ENCODE assay signal across 1 cellular context in the genomic region with DNA sequence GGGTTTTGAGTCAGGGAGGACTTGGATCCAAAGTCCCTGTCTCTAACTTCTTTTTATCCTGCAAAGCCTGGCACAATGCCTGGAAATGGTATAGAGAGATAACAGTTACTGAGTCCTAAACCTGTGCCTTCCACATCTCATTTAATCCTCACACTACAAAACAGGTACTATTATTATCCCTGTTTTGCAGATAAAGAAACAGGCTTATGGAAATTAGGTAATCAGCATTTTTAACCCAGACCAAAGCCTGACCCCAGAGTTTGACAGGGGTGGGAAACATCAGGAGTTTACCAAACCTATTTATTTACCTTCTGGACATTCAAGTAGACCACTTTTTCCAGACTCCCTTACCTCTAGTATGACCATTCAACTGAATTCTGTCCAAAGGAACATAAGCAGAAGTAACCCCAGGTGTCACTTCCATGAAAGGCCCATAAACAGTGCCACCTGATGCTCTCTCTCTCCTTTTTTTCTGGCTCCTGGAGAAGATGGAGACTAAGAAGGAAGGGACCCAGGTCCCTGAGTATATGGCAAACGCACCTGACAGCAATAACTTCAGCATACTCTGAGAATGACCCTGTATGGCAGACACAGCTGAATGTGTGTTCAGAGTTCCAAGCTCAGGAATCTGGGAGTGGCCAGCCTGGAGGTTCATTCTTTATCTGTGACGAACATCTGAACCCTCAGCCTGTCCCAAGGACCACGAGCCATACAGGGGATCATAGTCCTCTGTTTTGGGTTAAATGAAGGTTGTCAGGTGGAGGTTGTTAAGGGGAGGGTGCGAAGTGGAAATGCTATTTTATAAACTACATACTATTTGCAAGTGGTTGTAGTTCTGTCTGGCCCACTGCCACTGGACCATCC.
A peak's percentile ranks its signal among the peaks of the same experiment; 100 is the strongest.
TF ChIP-seq lines count a peak whose summit lies in the region.

No MANE protein-coding gene starts in this region.

TF ChIP-seq in HepG2, 621 proteins besides CTCF, POLR2A, EP300 and RAD21 (continued from another document and continues in another):
- TF ChIP-seq, protein P1, sequence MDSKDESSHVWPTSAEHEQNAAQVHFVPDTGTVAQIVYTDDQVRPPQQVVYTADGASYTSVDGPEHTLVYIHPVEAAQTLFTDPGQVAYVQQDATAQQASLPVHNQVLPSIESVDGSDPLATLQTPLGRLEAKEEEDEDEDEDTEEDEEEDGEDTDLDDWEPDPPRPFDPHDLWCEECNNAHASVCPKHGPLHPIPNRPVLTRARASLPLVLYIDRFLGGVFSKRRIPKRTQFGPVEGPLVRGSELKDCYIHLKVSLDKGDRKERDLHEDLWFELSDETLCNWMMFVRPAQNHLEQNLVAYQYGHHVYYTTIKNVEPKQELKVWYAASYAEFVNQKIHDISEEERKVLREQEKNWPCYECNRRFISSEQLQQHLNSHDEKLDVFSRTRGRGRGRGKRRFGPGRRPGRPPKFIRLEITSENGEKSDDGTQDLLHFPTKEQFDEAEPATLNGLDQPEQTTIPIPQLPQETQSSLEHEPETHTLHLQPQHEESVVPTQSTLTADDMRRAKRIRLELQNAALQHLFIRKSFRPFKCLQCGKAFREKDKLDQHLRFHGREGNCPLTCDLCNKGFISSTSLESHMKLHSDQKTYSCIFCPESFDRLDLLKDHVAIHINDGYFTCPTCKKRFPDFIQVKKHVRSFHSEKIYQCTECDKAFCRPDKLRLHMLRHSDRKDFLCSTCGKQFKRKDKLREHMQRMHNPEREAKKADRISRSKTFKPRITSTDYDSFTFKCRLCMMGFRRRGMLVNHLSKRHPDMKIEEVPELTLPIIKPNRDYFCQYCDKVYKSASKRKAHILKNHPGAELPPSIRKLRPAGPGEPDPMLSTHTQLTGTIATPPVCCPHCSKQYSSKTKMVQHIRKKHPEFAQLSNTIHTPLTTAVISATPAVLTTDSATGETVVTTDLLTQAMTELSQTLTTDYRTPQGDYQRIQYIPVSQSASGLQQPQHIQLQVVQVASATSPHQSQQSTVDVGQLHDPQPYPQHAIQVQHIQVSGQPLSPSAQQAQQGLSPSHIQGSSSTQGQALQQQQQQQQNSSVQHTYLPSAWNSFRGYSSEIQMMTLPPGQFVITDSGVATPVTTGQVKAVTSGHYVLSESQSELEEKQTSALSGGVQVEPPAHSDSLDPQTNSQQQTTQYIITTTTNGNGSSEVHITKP (CRISPR knock-in tag; IDR thresholded peaks at IDR 0.05; ENCODE audit: low read depth), result no peak
- TF ChIP-seq ZZZ3 (CRISPR knock-in tag; IDR thresholded peaks at IDR 0.05; ENCODE audit: borderline replicate concordance) (no peak), ZNF501 (CRISPR knock-in tag; IDR thresholded peaks at IDR 0.05) (no peak), ZSCAN30 (CRISPR knock-in tag; IDR thresholded peaks at IDR 0.05) (no peak), JUNB (CRISPR knock-in tag; IDR thresholded peaks at IDR 0.05; ENCODE audit: borderline replicate concordance) (peak; percentile 50; the same call in 1 of the 2 replicates), FOXP1 (IDR thresholded peaks at IDR 0.05) (no peak), FOXP1 (CRISPR knock-in tag; IDR thresholded peaks at IDR 0.05) (no peak; the same call in 1 of the 2 replicates), IRF2 (CRISPR knock-in tag; IDR thresholded peaks at IDR 0.05) (no peak), PHF8 (CRISPR knock-in tag; IDR thresholded peaks at IDR 0.05) (no peak), NKX3-1 (CRISPR knock-in tag; IDR thresholded peaks at IDR 0.05) (no peak), KDM3A (CRISPR knock-in tag; IDR thresholded peaks at IDR 0.05; ENCODE audit: low read depth) (0 out of 2 replicates have a peak, but pooled peaks have one; percentile 15), STAG1 (CRISPR knock-in tag; IDR thresholded peaks at IDR 0.05) (no peak), ZNF337 (CRISPR knock-in tag; IDR thresholded peaks at IDR 0.05; ENCODE audit: borderline replicate concordance, low read depth) (no peak), TAF1 (CRISPR knock-in tag; IDR thresholded peaks at IDR 0.05) (no peak), SMYD3 (CRISPR knock-in tag; IDR thresholded peaks at IDR 0.05) (no peak), NR2F6 (IDR thresholded peaks at IDR 0.05) (no peak), NR2F6 (CRISPR knock-in tag; IDR thresholded peaks at IDR 0.05) (peak; percentile 45), CEBPG (CRISPR knock-in tag; IDR thresholded peaks at IDR 0.05) (no peak), MED13 (CRISPR knock-in tag; IDR thresholded peaks at IDR 0.05) (no peak), MAFF (IDR thresholded peaks at IDR 0.05; ENCODE audit: low read depth, low read length) (peak; percentile 39), ZKSCAN5 (CRISPR knock-in tag; IDR thresholded peaks at IDR 0.05) (no peak), KDM6A (CRISPR knock-in tag; IDR thresholded peaks at IDR 0.05; ENCODE audit: low read depth) (no peak), CBFB (CRISPR knock-in tag; IDR thresholded peaks at IDR 0.05) (no peak), HIVEP1 (CRISPR knock-in tag; IDR thresholded peaks at IDR 0.05) (no peak), ZNF282 (IDR thresholded peaks at IDR 0.05; ENCODE audit: partially characterized antibody) (no peak), NFE2L2 (IDR thresholded peaks at IDR 0.05; ENCODE audit: low read length) (no peak), SUZ12 (IDR thresholded peaks at IDR 0.05; ENCODE audit: low read depth, low read length) (no peak), SOX13 (IDR thresholded peaks at IDR 0.05) (no peak), SOX13 (CRISPR knock-in tag; conservative IDR thresholded peaks at IDR 0.05 in 1 of 2, IDR thresholded peaks at IDR 0.05 in 1 of 2) (peak in 1 of 2 experiments; percentile 47; a peak in 3 of 4 replicates), RARG (CRISPR knock-in tag; IDR thresholded peaks at IDR 0.05; ENCODE audit: low read depth) (no peak), ZNF737 (CRISPR knock-in tag; IDR thresholded peaks at IDR 0.05; ENCODE audit: borderline replicate concordance) (no peak), HNF4G (IDR thresholded peaks at IDR 0.05; ENCODE audit: borderline replicate concordance, low read depth, low read length) (peak; percentile 72), HNF4G (CRISPR knock-in tag; IDR thresholded peaks at IDR 0.05; ENCODE audit: borderline replicate concordance, low read depth) (no peak), ZNF672 (CRISPR knock-in tag; IDR thresholded peaks at IDR 0.05) (no peak), ZSCAN29 (CRISPR knock-in tag; conservative IDR thresholded peaks at IDR 0.05) (no peak), ZFP36 (IDR thresholded peaks at IDR 0.05; ENCODE audit: borderline replicate concordance, low read depth, low read length, partially characterized antibody) (no peak), ONECUT2 (CRISPR knock-in tag; IDR thresholded peaks at IDR 0.05) (no peak), ZNF468 (CRISPR knock-in tag; IDR thresholded peaks at IDR 0.05) (no peak), ADNP (CRISPR knock-in tag; IDR thresholded peaks at IDR 0.05) (no peak), TMF1 (CRISPR knock-in tag; IDR thresholded peaks at IDR 0.05; ENCODE audit: low read depth) (no peak), SKI (IDR thresholded peaks at IDR 0.05; ENCODE audit: partially characterized antibody) (no peak), TEAD3 (CRISPR knock-in tag; optimal IDR thresholded peaks at IDR 0.05; ENCODE audit: borderline replicate concordance) (peak; percentile 85), MBD4 (IDR thresholded peaks at IDR 0.05; ENCODE audit: borderline replicate concordance, low read length) (no peak), GTF3A (CRISPR knock-in tag; conservative IDR thresholded peaks at IDR 0.05) (no peak), MIER3 (CRISPR knock-in tag; IDR thresholded peaks at IDR 0.05; ENCODE audit: borderline replicate concordance) (no peak), BHLHE40 (IDR thresholded peaks at IDR 0.05; ENCODE audit: low read length) (0 out of 2 replicates have a peak, but pooled peaks have one; percentile 10), ZNF572 (CRISPR knock-in tag; IDR thresholded peaks at IDR 0.05) (no peak), ZNF256 (CRISPR knock-in tag; conservative IDR thresholded peaks at IDR 0.05) (no peak), HCFC1 (IDR thresholded peaks at IDR 0.05; ENCODE audit: low read depth, low read length) (no peak)
- TF ChIP-seq, protein P2, sequence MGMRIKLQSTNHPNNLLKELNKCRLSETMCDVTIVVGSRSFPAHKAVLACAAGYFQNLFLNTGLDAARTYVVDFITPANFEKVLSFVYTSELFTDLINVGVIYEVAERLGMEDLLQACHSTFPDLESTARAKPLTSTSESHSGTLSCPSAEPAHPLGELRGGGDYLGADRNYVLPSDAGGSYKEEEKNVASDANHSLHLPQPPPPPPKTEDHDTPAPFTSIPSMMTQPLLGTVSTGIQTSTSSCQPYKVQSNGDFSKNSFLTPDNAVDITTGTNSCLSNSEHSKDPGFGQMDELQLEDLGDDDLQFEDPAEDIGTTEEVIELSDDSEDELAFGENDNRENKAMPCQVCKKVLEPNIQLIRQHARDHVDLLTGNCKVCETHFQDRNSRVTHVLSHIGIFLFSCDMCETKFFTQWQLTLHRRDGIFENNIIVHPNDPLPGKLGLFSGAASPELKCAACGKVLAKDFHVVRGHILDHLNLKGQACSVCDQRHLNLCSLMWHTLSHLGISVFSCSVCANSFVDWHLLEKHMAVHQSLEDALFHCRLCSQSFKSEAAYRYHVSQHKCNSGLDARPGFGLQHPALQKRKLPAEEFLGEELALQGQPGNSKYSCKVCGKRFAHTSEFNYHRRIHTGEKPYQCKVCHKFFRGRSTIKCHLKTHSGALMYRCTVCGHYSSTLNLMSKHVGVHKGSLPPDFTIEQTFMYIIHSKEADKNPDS (CRISPR knock-in tag; IDR thresholded peaks at IDR 0.05), result no peak
- TF ChIP-seq, protein P3, sequence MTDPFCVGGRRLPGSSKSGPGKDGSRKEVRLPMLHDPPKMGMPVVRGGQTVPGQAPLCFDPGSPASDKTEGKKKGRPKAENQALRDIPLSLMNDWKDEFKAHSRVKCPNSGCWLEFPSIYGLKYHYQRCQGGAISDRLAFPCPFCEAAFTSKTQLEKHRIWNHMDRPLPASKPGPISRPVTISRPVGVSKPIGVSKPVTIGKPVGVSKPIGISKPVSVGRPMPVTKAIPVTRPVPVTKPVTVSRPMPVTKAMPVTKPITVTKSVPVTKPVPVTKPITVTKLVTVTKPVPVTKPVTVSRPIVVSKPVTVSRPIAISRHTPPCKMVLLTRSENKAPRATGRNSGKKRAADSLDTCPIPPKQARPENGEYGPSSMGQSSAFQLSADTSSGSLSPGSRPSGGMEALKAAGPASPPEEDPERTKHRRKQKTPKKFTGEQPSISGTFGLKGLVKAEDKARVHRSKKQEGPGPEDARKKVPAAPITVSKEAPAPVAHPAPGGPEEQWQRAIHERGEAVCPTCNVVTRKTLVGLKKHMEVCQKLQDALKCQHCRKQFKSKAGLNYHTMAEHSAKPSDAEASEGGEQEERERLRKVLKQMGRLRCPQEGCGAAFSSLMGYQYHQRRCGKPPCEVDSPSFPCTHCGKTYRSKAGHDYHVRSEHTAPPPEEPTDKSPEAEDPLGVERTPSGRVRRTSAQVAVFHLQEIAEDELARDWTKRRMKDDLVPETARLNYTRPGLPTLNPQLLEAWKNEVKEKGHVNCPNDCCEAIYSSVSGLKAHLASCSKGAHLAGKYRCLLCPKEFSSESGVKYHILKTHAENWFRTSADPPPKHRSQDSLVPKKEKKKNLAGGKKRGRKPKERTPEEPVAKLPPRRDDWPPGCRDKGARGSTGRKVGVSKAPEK (CRISPR knock-in tag; IDR thresholded peaks at IDR 0.05; ENCODE audit: borderline replicate concordance), result no peak
- TF ChIP-seq, protein P4, sequence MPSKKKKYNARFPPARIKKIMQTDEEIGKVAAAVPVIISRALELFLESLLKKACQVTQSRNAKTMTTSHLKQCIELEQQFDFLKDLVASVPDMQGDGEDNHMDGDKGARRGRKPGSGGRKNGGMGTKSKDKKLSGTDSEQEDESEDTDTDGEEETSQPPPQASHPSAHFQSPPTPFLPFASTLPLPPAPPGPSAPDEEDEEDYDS (CRISPR knock-in tag; IDR thresholded peaks at IDR 0.05), result no peak
- TF ChIP-seq, protein P5, sequence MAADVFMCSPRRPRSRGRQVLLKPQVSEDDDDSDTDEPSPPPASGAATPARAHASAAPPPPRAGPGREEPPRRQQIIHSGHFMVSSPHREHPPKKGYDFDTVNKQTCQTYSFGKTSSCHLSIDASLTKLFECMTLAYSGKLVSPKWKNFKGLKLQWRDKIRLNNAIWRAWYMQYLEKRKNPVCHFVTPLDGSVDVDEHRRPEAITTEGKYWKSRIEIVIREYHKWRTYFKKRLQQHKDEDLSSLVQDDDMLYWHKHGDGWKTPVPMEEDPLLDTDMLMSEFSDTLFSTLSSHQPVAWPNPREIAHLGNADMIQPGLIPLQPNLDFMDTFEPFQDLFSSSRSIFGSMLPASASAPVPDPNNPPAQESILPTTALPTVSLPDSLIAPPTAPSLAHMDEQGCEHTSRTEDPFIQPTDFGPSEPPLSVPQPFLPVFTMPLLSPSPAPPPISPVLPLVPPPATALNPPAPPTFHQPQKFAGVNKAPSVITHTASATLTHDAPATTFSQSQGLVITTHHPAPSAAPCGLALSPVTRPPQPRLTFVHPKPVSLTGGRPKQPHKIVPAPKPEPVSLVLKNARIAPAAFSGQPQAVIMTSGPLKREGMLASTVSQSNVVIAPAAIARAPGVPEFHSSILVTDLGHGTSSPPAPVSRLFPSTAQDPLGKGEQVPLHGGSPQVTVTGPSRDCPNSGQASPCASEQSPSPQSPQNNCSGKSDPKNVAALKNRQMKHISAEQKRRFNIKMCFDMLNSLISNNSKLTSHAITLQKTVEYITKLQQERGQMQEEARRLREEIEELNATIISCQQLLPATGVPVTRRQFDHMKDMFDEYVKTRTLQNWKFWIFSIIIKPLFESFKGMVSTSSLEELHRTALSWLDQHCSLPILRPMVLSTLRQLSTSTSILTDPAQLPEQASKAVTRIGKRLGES (CRISPR knock-in tag; IDR thresholded peaks at IDR 0.05; ENCODE audit: borderline replicate concordance), result no peak
- TF ChIP-seq, protein P6, sequence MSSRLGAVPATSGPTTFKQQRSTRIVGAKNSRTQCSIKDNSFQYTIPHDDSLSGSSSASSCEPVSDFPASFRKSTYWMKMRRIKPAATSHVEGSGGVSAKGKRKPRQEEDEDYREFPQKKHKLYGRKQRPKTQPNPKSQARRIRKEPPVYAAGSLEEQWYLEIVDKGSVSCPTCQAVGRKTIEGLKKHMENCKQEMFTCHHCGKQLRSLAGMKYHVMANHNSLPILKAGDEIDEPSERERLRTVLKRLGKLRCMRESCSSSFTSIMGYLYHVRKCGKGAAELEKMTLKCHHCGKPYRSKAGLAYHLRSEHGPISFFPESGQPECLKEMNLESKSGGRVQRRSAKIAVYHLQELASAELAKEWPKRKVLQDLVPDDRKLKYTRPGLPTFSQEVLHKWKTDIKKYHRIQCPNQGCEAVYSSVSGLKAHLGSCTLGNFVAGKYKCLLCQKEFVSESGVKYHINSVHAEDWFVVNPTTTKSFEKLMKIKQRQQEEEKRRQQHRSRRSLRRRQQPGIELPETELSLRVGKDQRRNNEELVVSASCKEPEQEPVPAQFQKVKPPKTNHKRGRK (CRISPR knock-in tag; IDR thresholded peaks at IDR 0.05), result no peak
- TF ChIP-seq, protein P7, sequence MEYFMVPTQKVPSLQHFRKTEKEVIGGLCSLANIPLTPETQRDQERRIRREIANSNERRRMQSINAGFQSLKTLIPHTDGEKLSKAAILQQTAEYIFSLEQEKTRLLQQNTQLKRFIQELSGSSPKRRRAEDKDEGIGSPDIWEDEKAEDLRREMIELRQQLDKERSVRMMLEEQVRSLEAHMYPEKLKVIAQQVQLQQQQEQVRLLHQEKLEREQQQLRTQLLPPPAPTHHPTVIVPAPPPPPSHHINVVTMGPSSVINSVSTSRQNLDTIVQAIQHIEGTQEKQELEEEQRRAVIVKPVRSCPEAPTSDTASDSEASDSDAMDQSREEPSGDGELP (IDR thresholded peaks at IDR 0.05; ENCODE audit: borderline replicate concordance, low read depth), result peak; percentile 37; the same call in 1 of the 2 replicates
